In genomic region chr9:70979971-70980370, GRCh38 we compare ENCODE assay signal across 17 cellular contexts.
DNase-seq lines count a peak whose midpoint lies in the region; ATAC-seq and TF ChIP-seq lines count a peak whose summit lies in the region.
"Had no signal": no experiment of that assay in that cellular context is flagged by ENCODE, and none has a peak within 500 bp of the region (broad histone marks: within the 10 kb centered on the region; RNA-seq: fewer than 3 reads in every experiment).

No MANE protein-coding gene starts in this region.

- TF ChIP-seq POLR2A in breast epithelium (IDR thresholded peaks at IDR 0.05), result no peak

- H3K27ac Mint-ChIP-seq in MCF 10A (ENCODE audit: low read depth, unreplicated experiment) (no peak overlapping the region), nephron progenitor cell (peak overlapping the region; percentile 14)
- H3K27ac Mint-ChIP-seq: CD4-positive, alpha-beta memory T cell had no signal

- no peaks in the 10 kb centered on the region for H3K4me1 ChIP-seq in breast epithelium
- H3K4me1 ChIP-seq: BLaER1, SJSA1 had no signal

- no peaks in the 10 kb centered on the region for H3K36me3 ChIP-seq in breast epithelium
- H3K36me3 ChIP-seq: BLaER1, SJSA1 had no signal

- H3K9me3 Mint-ChIP-seq in MCF 10A (ENCODE audit: unreplicated experiment), result peaks cover 8% of the 10 kb centered on the region
- H3K9me3 Mint-ChIP-seq in nephron progenitor cell, result peaks cover 9% of the 10 kb centered on the region

- CTCF ChIA-PET in MCF 10A (lab: Yijun Ruan, JAX), result interaction anchor here (0.5 kb wide), 1 partner anchor 1046 kb away, joined by 4 read pairs; no protein-coding TSS in a partner anchor

- H3K36me3 Mint-ChIP-seq in MCF 10A (ENCODE audit: insufficient read depth, unreplicated experiment) (peaks cover 5% of the 10 kb centered on the region), nephron progenitor cell (ENCODE audit: low read depth) (no peaks in the 10 kb centered on the region)
- H3K36me3 Mint-ChIP-seq: CD4-positive, alpha-beta memory T cell had no signal

- no peak overlapping the region for H3K4me3 Mint-ChIP-seq in MCF 10A (ENCODE audit: unreplicated experiment)
- H3K4me3 Mint-ChIP-seq in nephron progenitor cell, result no peak overlapping the region
- H3K4me3 Mint-ChIP-seq: CD4-positive, alpha-beta memory T cell had no signal

- ATAC-seq in left cardiac atrium, result no peak
- ATAC-seq: HepG2, Panc1 had no signal

- TF ChIP-seq CTCF in MCF 10A (IDR thresholded peaks at IDR 0.05; ENCODE audit: unreplicated experiment), result no peak
- no peak for TF ChIP-seq CTCF in breast epithelium (IDR thresholded peaks at IDR 0.05)
- no peak for TF ChIP-seq CTCF in epithelial cell of esophagus (IDR thresholded peaks at IDR 0.05; ENCODE audit: insufficient read depth, low read depth, low read length, missing control alignments)
- TF ChIP-seq CTCF in nephron progenitor cell (IDR thresholded peaks at IDR 0.05), result no peak
- TF ChIP-seq CTCF in dorsolateral prefrontal cortex (IDR thresholded peaks at IDR 0.05 in 54 of 56, conservative IDR thresholded peaks at IDR 0.05 in 2 of 56; ENCODE audit: low read depth in 1 of 56, partially characterized antibody in 56 of 56), result no peak

- intact Hi-C loops in MCF 10A (cut with micrococcal nuclease) (no loop called here), breast epithelium (cut with DNase I; ENCODE audit: low total_unique reads) (no loop called here), dorsolateral prefrontal cortex (cut with DNase I) (loop anchor here in 1 of 2 donors (10.0 kb wide), 1 partner anchor 45 kb away; no protein-coding TSS in a partner anchor), left cardiac atrium (cut with DNase I) (no loop called here)

- peaks cover 0 to 16% of the 10 kb centered on the region in 2 donors for H3K9me3 ChIP-seq in breast epithelium

- H3K27me3 Mint-ChIP-seq in MCF 10A (ENCODE audit: insufficient read depth, unreplicated experiment) (no peaks in the 10 kb centered on the region), nephron progenitor cell (ENCODE audit: low read depth, poor library complexity) (no peaks in the 10 kb centered on the region)

- H3K4me3 ChIP-seq in breast epithelium (no peak overlapping the region), epithelial cell of esophagus (ENCODE audit: low read length) (no peak overlapping the region), dorsolateral prefrontal cortex (no peak overlapping the region)
- H3K4me3 ChIP-seq: BLaER1, SJSA1 had no signal

- DNase-seq in MCF 10A (ENCODE audit: unreplicated experiment), result peak; percentile 20
- DNase-seq in breast epithelium (ENCODE audit: low spot score in 2 of 2), result no peak
- DNase-seq in epithelial cell of esophagus (ENCODE audit: low read depth), result peak; percentile 22
- no peak for DNase-seq in nephron progenitor cell
- DNase-seq in NCI-H2107 (lab: John Stamatoyannopoulos, UW), result no peak
- DNase-seq in dorsolateral prefrontal cortex, result no peak
- no peak for DNase-seq in left cardiac atrium
- DNase-seq: Calu3; CD4-positive, alpha-beta memory T cell; KG1; NCI-H187; NCI-H345; NCI-H524 treated with DMSO at 0.1 percent for 48 hours had no signal

- POLR2A ChIA-PET in MCF 10A (lab: Yijun Ruan, JAX), result no interaction called here

- BruUV-seq in MCF 10A (replicated peaks; lab: Mats Ljungman, UMichigan), result no TSS peak

- no peak overlapping the region for H3K27ac ChIP-seq in breast epithelium
- H3K27ac ChIP-seq in dorsolateral prefrontal cortex, result no peak overlapping the region
- H3K27ac ChIP-seq: BLaER1, SJSA1 had no signal

- H3K4me1 Mint-ChIP-seq in MCF 10A (ENCODE audit: insufficient read depth, unreplicated experiment) (no peaks in the 10 kb centered on the region), nephron progenitor cell (peaks cover 15% of the 10 kb centered on the region)
- H3K4me1 Mint-ChIP-seq: CD4-positive, alpha-beta memory T cell had no signal

- H3K27me3 ChIP-seq in breast epithelium (no peaks in the 10 kb centered on the region), dorsolateral prefrontal cortex (no peaks in the 10 kb centered on the region)
- H3K27me3 ChIP-seq: BLaER1, SJSA1 had no signal

Comparison
In these comparisons a context has a peak if more than half of its experiments do, and no peak if none do; other contexts are left out.
1. DNase-seq: peak in MCF 10A (single experiment) and epithelial cell of esophagus (single experiment); none in breast epithelium (0 of 2), nephron progenitor cell (single experiment), NCI-H2107 (single experiment), dorsolateral prefrontal cortex (0 of 10) and left cardiac atrium (single experiment).